1 cellular context compared by ENCODE assay signal in the genomic region with DNA sequence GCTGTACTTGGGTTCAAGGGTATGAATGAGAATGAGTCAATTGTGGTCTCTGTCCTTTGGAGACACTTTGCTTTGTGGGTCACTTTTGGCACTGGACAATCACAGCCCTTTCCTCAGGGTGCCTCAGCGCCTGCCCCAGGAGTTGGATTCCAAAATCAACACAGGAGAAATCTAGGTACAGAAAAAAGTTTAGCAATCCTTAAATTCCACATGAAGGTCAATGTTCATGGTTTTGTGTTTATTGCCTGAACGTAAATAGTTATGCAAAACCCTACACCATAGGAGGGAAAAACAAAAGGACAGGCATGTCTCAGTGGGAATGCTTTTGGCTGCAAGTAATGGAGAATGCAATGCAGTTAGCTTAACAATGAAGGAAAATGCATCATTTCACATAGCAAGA.
TF ChIP-seq lines count a peak whose summit lies in the region.

No MANE protein-coding gene starts in this region.

TF ChIP-seq in HepG2, 621 proteins besides CTCF, POLR2A, EP300 and RAD21:
- no peak for TF ChIP-seq TFDP2 (CRISPR knock-in tag; IDR thresholded peaks at IDR 0.05)
- no peak for TF ChIP-seq ZNF644 (CRISPR knock-in tag; IDR thresholded peaks at IDR 0.05; ENCODE audit: low read depth)
- TF ChIP-seq TERF1 (CRISPR knock-in tag; IDR thresholded peaks at IDR 0.05): no peak
- TF ChIP-seq ZNF597 (CRISPR knock-in tag; IDR thresholded peaks at IDR 0.05): no peak
- no peak for TF ChIP-seq CSRNP1 (CRISPR knock-in tag; IDR thresholded peaks at IDR 0.05)
- no peak for TF ChIP-seq GFI1 (CRISPR knock-in tag; IDR thresholded peaks at IDR 0.05; ENCODE audit: borderline replicate concordance)
- no peak for TF ChIP-seq PITX1 (CRISPR knock-in tag; IDR thresholded peaks at IDR 0.05)
- TF ChIP-seq FOXP4 (CRISPR knock-in tag; IDR thresholded peaks at IDR 0.05): no peak
- TF ChIP-seq HDAC2 (CRISPR knock-in tag; IDR thresholded peaks at IDR 0.05): no peak
- TF ChIP-seq YEATS2 (CRISPR knock-in tag; IDR thresholded peaks at IDR 0.05; ENCODE audit: borderline replicate concordance): no peak
- no peak for TF ChIP-seq ESRRA (CRISPR knock-in tag; IDR thresholded peaks at IDR 0.05; ENCODE audit: low read depth)
- no peak for TF ChIP-seq ZNF431 (CRISPR knock-in tag; IDR thresholded peaks at IDR 0.05; ENCODE audit: borderline replicate concordance, low read depth)
- TF ChIP-seq JUNB (CRISPR knock-in tag; IDR thresholded peaks at IDR 0.05; ENCODE audit: borderline replicate concordance): no peak
- TF ChIP-seq KAT7 (CRISPR knock-in tag; IDR thresholded peaks at IDR 0.05; ENCODE audit: borderline replicate concordance): no peak
- TF ChIP-seq MAF1 (CRISPR knock-in tag; IDR thresholded peaks at IDR 0.05; ENCODE audit: borderline replicate concordance): no peak
